18 cellular contexts compared by ENCODE assay signal in the genomic region with DNA sequence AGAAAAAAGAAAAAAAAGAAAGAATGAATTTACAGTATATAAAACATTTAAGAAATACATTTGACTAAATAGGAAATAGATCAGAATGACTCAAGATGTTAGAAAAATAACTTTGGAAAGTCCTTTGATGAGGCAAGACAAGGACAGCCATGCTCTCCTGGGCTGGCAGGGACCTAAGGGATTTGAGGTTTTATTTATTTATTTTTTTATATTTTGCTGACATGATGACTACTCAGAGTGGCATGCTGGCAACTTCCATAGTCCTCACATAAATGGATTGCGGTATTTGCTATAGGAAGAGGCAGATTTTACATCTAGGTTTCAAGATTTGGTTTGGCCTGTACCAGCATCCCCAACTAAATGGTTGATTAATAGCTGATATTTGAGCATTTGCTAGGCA. TPM values are rescaled to one million over a fixed set of nuclear protein-coding genes. Genes with fewer than 3 reads are reported as not detected.
DNase-seq lines count a peak whose midpoint lies in the region; ATAC-seq and TF ChIP-seq lines count a peak whose summit lies in the region.
"Had no signal": no experiment of that assay in that cellular context is flagged by ENCODE, and none has a peak within 500 bp of the region (broad histone marks: within the 10 kb centered on the region; RNA-seq: fewer than 3 reads in every experiment).

No MANE protein-coding gene starts in this region.

- no peak for ATAC-seq in T-cell (replicated peaks in 1 of 4)
- ATAC-seq in left cardiac atrium = no peak
- ATAC-seq: GM23338 had no signal

- CTCF ChIA-PET in T-cell (lab: Charles Lee) = no interaction called here

- peak overlapping the region; percentile 79 for H3K27ac Mint-ChIP-seq in chondrocyte (ENCODE audit: unreplicated experiment)
- H3K27ac Mint-ChIP-seq in T-cell = no peak overlapping the region
- H3K27ac Mint-ChIP-seq: activated T-helper 2 cell treated with anti-CD3 and anti-CD28 coated beads, Interferon-gamma antibody, Interleukin-2, Interleukin-4, amounts not matched to agents 10 μg/mL and 5 μg/mL and 100 μg/mL, durations not matched to agents 14 hours and 24 hours and 36 hours; GM23338; mesothelial cell of epicardium had no signal

- H3K36me3 Mint-ChIP-seq in chondrocyte (ENCODE audit: low read depth) (no peaks in the 10 kb centered on the region), T-cell (no peaks in the 10 kb centered on the region)

- H3K27me3 Mint-ChIP-seq in chondrocyte (ENCODE audit: low read depth) (no peaks in the 10 kb centered on the region), T-cell (peaks cover 0 to 2% of the 10 kb centered on the region in 2 donors)

- intact Hi-C loops in left cardiac atrium (cut with DNase I) = no loop called here

- no peak overlapping the region for H3K4me3 Mint-ChIP-seq in chondrocyte (ENCODE audit: unreplicated experiment)
- no peak overlapping the region for H3K4me3 Mint-ChIP-seq in T-cell
- H3K4me3 Mint-ChIP-seq: GM23338, mesothelial cell of epicardium had no signal

- peaks cover 30% of the 10 kb centered on the region for H3K4me1 Mint-ChIP-seq in chondrocyte (ENCODE audit: low read depth)
- H3K4me1 Mint-ChIP-seq in T-cell = no peaks in the 10 kb centered on the region
- H3K4me1 Mint-ChIP-seq: GM23338, mesothelial cell of epicardium had no signal

- H3K9me3 Mint-ChIP-seq in chondrocyte (ENCODE audit: low read depth) = peaks cover 4% of the 10 kb centered on the region
- H3K9me3 Mint-ChIP-seq in T-cell = peaks cover under 1 to 2% (median 2%) of the 10 kb centered on the region in 3 donors

- peak; percentile 21 for DNase-seq in AG20443 (ENCODE audit: low spot score)
- peak; percentile 17 for DNase-seq in NCI-H226
- no peak for DNase-seq in chondrocyte (ENCODE audit: low spot score)
- DNase-seq in kidney tubule cell (ENCODE audit: low spot score) = peak; percentile 57
- no peak for DNase-seq in cerebellar cortex (ENCODE audit: low spot score)
- no peak for DNase-seq in T-cell
- DNase-seq in retina = no peak
- no peak for DNase-seq in left cardiac atrium
- DNase-seq: effector memory CD4-positive, alpha-beta T cell; glutamatergic neuron; NCI-H1105 treated with DMSO at 0.1 percent for 48 hours; NCI-H2227 treated with DMSO at 0.1 percent for 48 hours; sigmoid colon; stimulated activated CD4-positive, alpha-beta T cell treated with anti-CD3 and anti-CD28 coated beads, Interleukin-4, amount 100 ng/mL, for 4 hours; tibial artery had no signal

- no peak for TF ChIP-seq CTCF in chondrocyte (IDR thresholded peaks at IDR 0.05)

- POLR2A ChIA-PET in T-cell (lab: Charles Lee) = no interaction called here

RNA-seq across cellular contexts. Expression of gene SLC28A3, which starts 17.7 kb away (rescaled TPM):
- total RNA-seq in chondrocyte (0.15 to 0.35 TPM in 2 of 3 replicates, not detected in the other), T-cell (not detected), left cardiac atrium (1 to 10 TPM in 1 of 2 donors, under 1 TPM in 1; 0.63 to 1.2 TPM)
- total RNA-seq: GM23338, sigmoid colon had no signal

Comparison
In these comparisons a context has a peak if more than half of its experiments do, and no peak if none do; other contexts are left out.
1. DNase-seq: peak in AG20443 (single experiment), NCI-H226 (single experiment) and kidney tubule cell (single experiment); none in chondrocyte (single experiment), cerebellar cortex (single experiment), T-cell (0 of 34), retina (single experiment) and left cardiac atrium (single experiment).